In the genomic region with DNA sequence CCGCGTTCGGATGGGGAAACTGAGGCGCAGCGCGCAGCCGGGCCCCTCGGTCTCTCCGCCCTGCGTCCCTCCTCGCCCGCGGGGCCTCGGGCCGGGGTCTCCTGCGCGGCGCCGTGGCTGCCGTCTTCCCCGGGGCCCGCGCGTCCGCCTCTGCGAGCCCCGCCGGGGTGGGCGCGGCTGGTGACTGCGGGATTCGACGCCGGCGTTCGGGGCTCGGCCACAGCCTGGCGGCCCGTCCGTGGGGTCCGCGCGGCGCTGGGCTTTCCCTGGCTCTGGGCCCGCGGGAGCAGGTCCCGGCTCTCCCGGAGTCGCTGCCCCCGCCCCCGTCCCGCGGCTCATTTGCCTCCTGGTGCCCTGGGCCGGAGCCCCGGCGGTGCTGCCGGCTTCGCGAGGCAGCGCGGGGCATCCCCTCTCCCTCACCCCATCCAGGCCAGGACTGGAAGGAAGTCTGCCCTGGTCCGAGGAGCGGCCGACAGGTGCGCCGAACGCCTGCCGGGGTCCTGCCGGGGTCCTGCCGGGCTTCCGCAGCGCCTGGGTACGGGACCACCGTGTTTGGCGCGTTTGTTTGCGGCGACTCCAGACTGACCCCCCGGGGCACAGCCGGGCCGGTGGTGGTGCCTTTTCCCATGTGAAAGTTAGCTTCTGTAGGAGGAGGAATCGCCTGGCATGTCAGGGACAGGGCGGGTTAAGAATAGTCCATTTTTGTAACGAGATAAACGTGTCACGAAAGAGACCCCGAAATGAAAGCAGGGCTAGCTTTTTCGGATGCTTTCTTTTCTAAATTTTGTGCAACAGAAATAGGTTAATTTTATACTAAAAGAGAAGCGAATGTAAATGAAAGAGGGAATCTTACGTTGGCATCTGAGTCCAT, we compare ENCODE assay signal across 1 cellular context.
TF ChIP-seq lines count a peak whose summit lies in the region.

No MANE protein-coding gene starts in this region.

TF ChIP-seq in GM12878, 131 proteins besides CTCF, POLR2A, EP300 and RAD21:
- TF ChIP-seq, protein P1, sequence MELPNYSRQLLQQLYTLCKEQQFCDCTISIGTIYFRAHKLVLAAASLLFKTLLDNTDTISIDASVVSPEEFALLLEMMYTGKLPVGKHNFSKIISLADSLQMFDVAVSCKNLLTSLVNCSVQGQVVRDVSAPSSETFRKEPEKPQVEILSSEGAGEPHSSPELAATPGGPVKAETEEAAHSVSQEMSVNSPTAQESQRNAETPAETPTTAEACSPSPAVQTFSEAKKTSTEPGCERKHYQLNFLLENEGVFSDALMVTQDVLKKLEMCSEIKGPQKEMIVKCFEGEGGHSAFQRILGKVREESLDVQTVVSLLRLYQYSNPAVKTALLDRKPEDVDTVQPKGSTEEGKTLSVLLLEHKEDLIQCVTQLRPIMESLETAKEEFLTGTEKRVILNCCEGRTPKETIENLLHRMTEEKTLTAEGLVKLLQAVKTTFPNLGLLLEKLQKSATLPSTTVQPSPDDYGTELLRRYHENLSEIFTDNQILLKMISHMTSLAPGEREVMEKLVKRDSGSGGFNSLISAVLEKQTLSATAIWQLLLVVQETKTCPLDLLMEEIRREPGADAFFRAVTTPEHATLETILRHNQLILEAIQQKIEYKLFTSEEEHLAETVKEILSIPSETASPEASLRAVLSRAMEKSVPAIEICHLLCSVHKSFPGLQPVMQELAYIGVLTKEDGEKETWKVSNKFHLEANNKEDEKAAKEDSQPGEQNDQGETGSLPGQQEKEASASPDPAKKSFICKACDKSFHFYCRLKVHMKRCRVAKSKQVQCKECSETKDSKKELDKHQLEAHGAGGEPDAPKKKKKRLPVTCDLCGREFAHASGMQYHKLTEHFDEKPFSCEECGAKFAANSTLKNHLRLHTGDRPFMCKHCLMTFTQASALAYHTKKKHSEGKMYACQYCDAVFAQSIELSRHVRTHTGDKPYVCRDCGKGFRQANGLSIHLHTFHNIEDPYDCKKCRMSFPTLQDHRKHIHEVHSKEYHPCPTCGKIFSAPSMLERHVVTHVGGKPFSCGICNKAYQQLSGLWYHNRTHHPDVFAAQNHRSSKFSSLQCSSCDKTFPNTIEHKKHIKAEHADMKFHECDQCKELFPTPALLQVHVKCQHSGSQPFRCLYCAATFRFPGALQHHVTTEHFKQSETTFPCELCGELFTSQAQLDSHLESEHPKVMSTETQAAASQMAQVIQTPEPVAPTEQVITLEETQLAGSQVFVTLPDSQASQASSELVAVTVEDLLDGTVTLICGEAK (IDR thresholded peaks at IDR 0.05; ENCODE audit: borderline replicate concordance) = 0 out of 2 replicates have a peak, but pooled peaks have one; percentile 10
- no peak for TF ChIP-seq CHD2 (IDR thresholded peaks at IDR 0.05; ENCODE audit: borderline replicate concordance, low read depth, low read length)
- no peak for TF ChIP-seq IRF3 (IDR thresholded peaks at IDR 0.05)
- TF ChIP-seq FOXM1 (IDR thresholded peaks at IDR 0.05; ENCODE audit: low read depth, low read length) = no peak
- TF ChIP-seq LARP7 (IDR thresholded peaks at IDR 0.05) = no peak
- TF ChIP-seq EGR1 (IDR thresholded peaks at IDR 0.05; ENCODE audit: borderline replicate concordance in 1 of 2, low read depth in 2 of 2, low read length in 2 of 2) = 0 out of 3 replicates have a peak, but pooled peaks of 1 of the 2 experiments have one; percentile 13
- TF ChIP-seq SP1 (IDR thresholded peaks at IDR 0.05; ENCODE audit: low read depth, low read length) = no peak
TF ChIP-seq in GM12878: peak in this region for 2.
